ENCODE assay signal across 23 cellular contexts in the genomic region with DNA sequence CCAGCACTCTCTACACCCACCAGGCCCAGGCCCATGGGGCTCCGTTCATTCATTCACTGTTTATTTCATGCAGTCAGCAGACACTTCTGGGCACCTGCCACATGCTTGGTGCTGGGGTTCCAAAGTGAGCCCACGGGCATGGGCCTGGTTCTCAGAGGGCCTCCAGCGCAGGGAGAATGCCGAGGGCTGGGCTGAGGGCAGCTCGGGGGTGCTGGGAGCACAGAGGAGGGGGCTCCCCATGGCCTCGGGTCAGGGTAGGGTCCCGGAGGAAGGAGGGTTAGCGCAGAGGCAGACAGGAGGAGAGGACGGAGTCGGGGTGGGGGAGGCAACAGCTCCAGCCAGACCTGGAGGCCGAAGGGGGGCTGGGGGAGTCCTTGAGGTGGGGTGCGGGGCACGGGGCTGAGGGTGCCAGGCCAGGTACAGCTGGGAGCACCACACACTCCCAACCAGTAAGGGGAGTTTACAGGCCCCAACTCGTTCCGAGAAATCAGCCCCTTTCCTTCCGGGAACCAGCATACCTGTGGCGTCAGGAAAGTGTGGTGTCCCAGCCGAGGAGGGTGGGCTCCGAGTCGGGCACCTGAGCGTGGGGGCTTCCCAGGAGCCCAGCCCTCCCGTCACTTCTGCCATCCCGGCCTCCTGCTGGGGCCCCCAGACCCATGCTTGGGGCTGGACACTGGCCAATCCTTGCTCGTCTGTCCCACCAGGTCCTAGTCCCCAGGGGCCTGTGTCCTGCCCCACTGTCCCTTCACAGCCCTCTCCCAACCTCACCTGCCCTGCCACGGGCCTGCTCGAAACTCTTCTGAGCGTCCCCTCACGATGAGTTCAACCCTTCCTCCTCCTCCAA. TPM values are rescaled to one million over a fixed set of nuclear protein-coding genes. Genes with fewer than 3 reads are reported as not detected.
DNase-seq lines count a peak whose midpoint lies in the region; ATAC-seq and TF ChIP-seq lines count a peak whose summit lies in the region.
"Had no signal": no experiment of that assay in that cellular context is flagged by ENCODE, and none has a peak within 500 bp of the region (broad histone marks: within the 10 kb centered on the region; RNA-seq: fewer than 3 reads in every experiment).

No MANE protein-coding gene starts in this region.

- no TSS peak for BruUV-seq in mammary epithelial cell (replicated peaks; lab: Mats Ljungman, UMichigan)

- intact Hi-C loops in mammary epithelial cell (cut with micrococcal nuclease) (no loop called here), breast epithelium (cut with DNase I; ENCODE audit: low total_unique reads) (no loop called here)

- in situ Hi-C loops in mammary epithelial cell (cut with MboI; ENCODE audit: low sequenced_read_pairs in 2 of 2), result no loop called here

- H3K4me1 Mint-ChIP-seq in nephron progenitor cell, result peaks cover 21% of the 10 kb centered on the region
- H3K4me1 Mint-ChIP-seq in effector memory CD8-positive, alpha-beta T cell (ENCODE audit: low read depth in 2 of 2), result no peaks in the 10 kb centered on the region
- H3K4me1 Mint-ChIP-seq: immature natural killer cell had no signal

- H3K4me1 ChIP-seq in mammary epithelial cell (ENCODE audit: insufficient read depth, low read length) (peaks cover 47% of the 10 kb centered on the region), breast epithelium (peaks cover 0 to 4% of the 10 kb centered on the region in 2 donors)
- H3K4me1 ChIP-seq: parathyroid adenoma had no signal

- H3K79me2 ChIP-seq in mammary epithelial cell (ENCODE audit: insufficient read depth, low read length), result no peaks in the 10 kb centered on the region
- H3K79me2 ChIP-seq: parathyroid adenoma had no signal

- no peak overlapping the region for H2AFZ ChIP-seq in mammary epithelial cell (ENCODE audit: low read depth, low read length)
- H2AFZ ChIP-seq: parathyroid adenoma had no signal

- no peaks in the 10 kb centered on the region for H4K20me1 ChIP-seq in mammary epithelial cell (ENCODE audit: insufficient read depth, low read length)

- no peak for TF ChIP-seq POLR2A in breast epithelium (IDR thresholded peaks at IDR 0.05)

- ATAC-seq in esophagus mucosa (peak; percentile 56), HG03196 (IDR thresholded peaks at IDR 0.05; ENCODE audit: unreplicated experiment) (no peak)
- ATAC-seq in effector memory CD8-positive, alpha-beta T cell (replicated peaks), result no peak
- ATAC-seq: A549, SK-N-SH treated with all-trans-retinoic acid at 6 μM for 48 hours had no signal

- H3K9me3 ChIP-seq in mammary epithelial cell (replicated peaks; ENCODE audit: insufficient read depth, low read length), result no peaks in the 10 kb centered on the region
- H3K9me3 ChIP-seq in breast epithelium, result no peaks in the 10 kb centered on the region
- H3K9me3 ChIP-seq: A549 had no signal

- H3K4me3 ChIP-seq in mammary epithelial cell (replicated peaks in 1 of 3; ENCODE audit: insufficient read depth in 1 of 3, low read depth in 2 of 3, low read length in 3 of 3) (no peak overlapping the region), breast epithelium (no peak overlapping the region)
- H3K4me3 ChIP-seq: A549, smooth muscle cell had no signal

- no peak overlapping the region for H3K4me3 Mint-ChIP-seq in nephron progenitor cell
- H3K4me3 Mint-ChIP-seq in effector memory CD8-positive, alpha-beta T cell, result no peak overlapping the region
- H3K4me3 Mint-ChIP-seq: activated naive CD8-positive, alpha-beta T cell; activated T-helper 1 cell treated with anti-CD3 and anti-CD28 coated beads, Interleukin-12 subunit alpha, Interleukin-12 subunit beta, Interleukin-2, Interleukin-4 antibody, amounts not matched to agents 30 ng/mL and 10 ng/mL and 1 ng/mL, durations not matched to agents 14 hours and 24 hours and 36 hours; immature natural killer cell; memory B cell had no signal

- dilution Hi-C loops in mammary epithelial cell (cut with HindIII; ENCODE audit: low sequenced_read_pairs), result loop anchor here (5.0 kb wide), 1 partner anchor 43 kb away; no protein-coding TSS in a partner anchor

- CTCF ChIA-PET in mammary epithelial cell (lab: Charles Lee; ENCODE audit: low non-redundant PET), result no interaction called here

- peaks cover 3% of the 10 kb centered on the region for H3K27me3 Mint-ChIP-seq in nephron progenitor cell (ENCODE audit: low read depth, poor library complexity)
- peaks cover 0 to 31% of the 10 kb centered on the region in 2 donors for H3K27me3 Mint-ChIP-seq in effector memory CD8-positive, alpha-beta T cell
- H3K27me3 Mint-ChIP-seq: activated naive CD8-positive, alpha-beta T cell had no signal

- TF ChIP-seq CTCF in mammary epithelial cell (conservative IDR thresholded peaks at IDR 0.05 in 1 of 2, IDR thresholded peaks at IDR 0.05 in 1 of 2; ENCODE audit: extremely low read depth in 1 of 2, insufficient read depth in 1 of 2, low read depth in 1 of 2, low read length in 2 of 2), result no peak
- TF ChIP-seq CTCF in breast epithelium (IDR thresholded peaks at IDR 0.05), result no peak
- no peak for TF ChIP-seq CTCF in nephron progenitor cell (IDR thresholded peaks at IDR 0.05)

- DNase-seq in mammary epithelial cell, result no peak
- DNase-seq in breast epithelium (ENCODE audit: low spot score in 2 of 2), result no peak
- peak; percentile 1 for DNase-seq in nephron progenitor cell
- peak; percentile 76 for DNase-seq in ureter (ENCODE audit: low spot score)
- DNase-seq in inferior parietal cortex (ENCODE audit: extremely low spot score), result no peak
- DNase-seq in effector memory CD8-positive, alpha-beta T cell, result no peak
- DNase-seq: activated CD4-positive, CD25-positive, alpha-beta regulatory T cell treated with anti-CD3 and anti-CD28 coated beads, Interleukin-2, amount 50 U/mL, for 72 hours; immature natural killer cell; NCI-H1417; NCI-H510A; NK-92 treated with Interleukin-12 subunit alpha and Interleukin-12 subunit beta, amount 100 ng/mL, for 24 hours; T1000 had no signal

- H3K27me3 ChIP-seq in mammary epithelial cell (ENCODE audit: insufficient read depth, low read length), result no peaks in the 10 kb centered on the region
- no peaks in the 10 kb centered on the region for H3K27me3 ChIP-seq in breast epithelium

- 64% methylated on average over 8 of the region's 28 CpGs for WGBS in mammary epithelial cell (ENCODE audit: low coverage, missing lambda C conversion rate)

- no peak overlapping the region for H3K27ac Mint-ChIP-seq in nephron progenitor cell
- no peak overlapping the region for H3K27ac Mint-ChIP-seq in effector memory CD8-positive, alpha-beta T cell
- H3K27ac Mint-ChIP-seq: activated naive CD8-positive, alpha-beta T cell; activated T-helper 1 cell treated with anti-CD3 and anti-CD28 coated beads, Interleukin-12 subunit alpha, Interleukin-12 subunit beta, Interleukin-2, Interleukin-4 antibody, amounts not matched to agents 30 ng/mL and 10 ng/mL and 1 ng/mL, durations not matched to agents 14 hours and 24 hours and 36 hours; immature natural killer cell; memory B cell had no signal

- H3K36me3 Mint-ChIP-seq in nephron progenitor cell (ENCODE audit: low read depth), result no peaks in the 10 kb centered on the region
- no peaks in the 10 kb centered on the region for H3K36me3 Mint-ChIP-seq in effector memory CD8-positive, alpha-beta T cell (ENCODE audit: insufficient read depth)
- H3K36me3 Mint-ChIP-seq: activated naive CD8-positive, alpha-beta T cell; immature natural killer cell; memory B cell had no signal

- H3K9ac ChIP-seq in mammary epithelial cell (ENCODE audit: insufficient read depth, low read length), result no peak overlapping the region
- H3K9ac ChIP-seq: parathyroid adenoma had no signal

- H3K27ac ChIP-seq in mammary epithelial cell (ENCODE audit: insufficient read depth, low read depth, low read length), result no peak overlapping the region
- H3K27ac ChIP-seq in breast epithelium, result no peak overlapping the region
- H3K27ac ChIP-seq: A549, HL-60, parathyroid adenoma had no signal

- peak overlapping the region; percentile 60 for H3K4me2 ChIP-seq in mammary epithelial cell (ENCODE audit: insufficient read depth, low read depth, low read length)
- H3K4me2 ChIP-seq: A549, smooth muscle cell had no signal

- H3K9me3 Mint-ChIP-seq in nephron progenitor cell, result no peaks in the 10 kb centered on the region
- H3K9me3 Mint-ChIP-seq in effector memory CD8-positive, alpha-beta T cell, result no peaks in the 10 kb centered on the region
- H3K9me3 Mint-ChIP-seq: activated T-helper 1 cell treated with anti-CD3 and anti-CD28 coated beads, Interleukin-12 subunit alpha, Interleukin-12 subunit beta, Interleukin-2, Interleukin-4 antibody, amounts not matched to agents 30 ng/mL and 10 ng/mL and 1 ng/mL, durations not matched to agents 14 hours and 24 hours and 36 hours; immature natural killer cell; memory B cell had no signal

- no peaks in the 10 kb centered on the region for H3K36me3 ChIP-seq in mammary epithelial cell (ENCODE audit: insufficient read depth, low read length)
- no peaks in the 10 kb centered on the region for H3K36me3 ChIP-seq in breast epithelium

RNA-seq across cellular contexts. Expression of gene ARHGEF16, which starts 10.8 kb away (rescaled TPM):
- 1 to 10 TPM; 5.9 to 6.7 TPM for total RNA-seq in mammary epithelial cell
- polyA plus RNA-seq in mammary epithelial cell, result 7.6 TPM
- 3.5 TPM for polyA minus RNA-seq in mammary epithelial cell
- total RNA-seq in breast epithelium, result 10 to 100 TPM in 2 of 3 donors, under 1 TPM in 1; 0.80 to 16.2 (median 15.1) TPM
- total RNA-seq in esophagus mucosa, result 19.9 TPM
- total RNA-seq in ureter, result 28.5 TPM
- total RNA-seq: activated T-helper 1 cell treated with anti-CD3 and anti-CD28 coated beads, Interleukin-12 subunit alpha, Interleukin-12 subunit beta, Interleukin-2, Interleukin-4 antibody, amounts not matched to agents 30 ng/mL and 10 ng/mL and 1 ng/mL, durations not matched to agents 14 hours and 24 hours and 36 hours; myocyte had no signal
- polyA plus RNA-seq: immature natural killer cell had no signal

Comparison
In these comparisons a context has a peak if more than half of its experiments do, and no peak if none do; other contexts are left out.
1. DNase-seq: peak in nephron progenitor cell (single experiment) and ureter (single experiment); none in mammary epithelial cell (single experiment), breast epithelium (0 of 2), inferior parietal cortex (single experiment) and effector memory CD8-positive, alpha-beta T cell (0 of 3).